In genomic region chrX:77910108-77910840, GRCh38 we compare ENCODE assay signal across 8 cellular contexts. TPM values are rescaled to one million over a fixed set of nuclear protein-coding genes. Genes with fewer than 3 reads are reported as not detected.
DNase-seq lines count a peak whose midpoint lies in the region; ATAC-seq, FAIRE-seq and TF ChIP-seq lines count a peak whose summit lies in the region.

Gene ATP7A, plus strand, starts transcription at chrX:77910693. Its CDS starts 60,949 bp downstream, at chrX:77971642.

- H3K27me3 ChIP-seq in BJ (ENCODE audit: control insufficient read depth, insufficient read depth, low read length) (no peaks in the 10 kb centered on the region), colonic mucosa (no peaks in the 10 kb centered on the region)

- no peaks in the 10 kb centered on the region for H3K9me3 Mint-ChIP-seq in activated CD4-positive, alpha-beta T cell treated with anti-CD3 and anti-CD28 coated beads for 36 hours (ENCODE audit: low read depth)

- CTCF ChIA-PET in BJ (lab: Yijun Ruan, JAX): interaction anchor here (0.6 to 1.6 kb wide), 5 partner anchors 115 to 198 kb away, joined by 3 to 8 read pairs (median 6); no protein-coding TSS in a partner anchor
- CTCF ChIA-PET in activated CD4-positive, alpha-beta T cell treated with anti-CD3 and anti-CD28 coated beads for 36 hours (lab: Charles Lee): interaction anchor here (0.6 to 2.7 kb wide), 6 partner anchors 11 to 164 kb away, joined by 3 to 15 read pairs (median 4); partner anchors contain the start of genes COX7B and MAGT1

- H3K36me3 Mint-ChIP-seq in activated CD4-positive, alpha-beta T cell treated with anti-CD3 and anti-CD28 coated beads for 36 hours (ENCODE audit: low read depth): peaks cover 2% of the 10 kb centered on the region

- ATAC-seq in HG03442 (IDR thresholded peaks at IDR 0.05; ENCODE audit: unreplicated experiment): peak; percentile 96
- ATAC-seq in activated CD4-positive, alpha-beta T cell treated with anti-CD3 and anti-CD28 coated beads for 36 hours: peak; percentile 94
- peak; percentile 98 for ATAC-seq in left lobe of liver

- no peaks in the 10 kb centered on the region for H3K4me1 ChIP-seq in colonic mucosa

- H3K4me3 Mint-ChIP-seq in activated CD4-positive, alpha-beta T cell treated with anti-CD3 and anti-CD28 coated beads for 36 hours: peak within 1 kb of the TSS; percentile 85

- H3K9ac ChIP-seq in colonic mucosa (ENCODE audit: low read depth in 2 of 2, low read length in 2 of 2): peak within 1 kb of the TSS; percentile 59 to 82

- peak within 1 kb of the TSS; percentile 99 for H3K27ac Mint-ChIP-seq in activated CD4-positive, alpha-beta T cell treated with anti-CD3 and anti-CD28 coated beads for 36 hours

- DNase-seq in BJ (ENCODE audit: low read depth): peak; percentile 34
- peak; percentile 38 for DNase-seq in GM19239 (ENCODE audit: insufficient read length, low spot score)
- DNase-seq in NCI-H510A (lab: John Stamatoyannopoulos, UW): peak; percentile 82
- DNase-seq in activated CD4-positive, alpha-beta T cell treated with anti-CD3 and anti-CD28 coated beads for 36 hours: peak; percentile 94
- DNase-seq in colonic mucosa: peak; percentile 89
- peak; percentile 85 for DNase-seq in left lobe of liver (ENCODE audit: low spot score)
- peak; percentile 86 to 91 for DNase-seq in stimulated activated CD4-positive, alpha-beta T cell treated with anti-CD3 and anti-CD28 coated beads, Interleukin-2, amount 100 ng/mL, for 24 hours

- H3K27ac ChIP-seq in colonic mucosa: peak within 1 kb of the TSS; percentile 82

- FAIRE-seq in GM19239 (lab: Jason Lieb, UNC): peak; percentile 85

- H3K27me3 Mint-ChIP-seq in activated CD4-positive, alpha-beta T cell treated with anti-CD3 and anti-CD28 coated beads for 36 hours: no peaks in the 10 kb centered on the region

- H3K9me3 ChIP-seq in colonic mucosa: no peaks in the 10 kb centered on the region

- H3K4me3 ChIP-seq in BJ (ENCODE audit: low read depth, low read length): peak within 1 kb of the TSS; percentile 55
- H3K4me3 ChIP-seq in colonic mucosa: peak within 1 kb of the TSS; percentile 31

- peaks cover 13% of the 10 kb centered on the region for H3K4me1 Mint-ChIP-seq in activated CD4-positive, alpha-beta T cell treated with anti-CD3 and anti-CD28 coated beads for 36 hours

- TF ChIP-seq CTCF in BJ (IDR thresholded peaks at IDR 0.05; ENCODE audit: insufficient read depth, low read depth, low read length): peak; percentile 63
- peak; percentile 39 for TF ChIP-seq CTCF in colonic mucosa (IDR thresholded peaks at IDR 0.05)

- intact Hi-C loops in activated CD4-positive, alpha-beta T cell treated with anti-CD3 and anti-CD28 coated beads for 36 hours (cut with DNase I, micrococcal nuclease): loop anchor here (1.0 to 5.0 kb wide), 9 partner anchors 11 to 1738 kb away; partner anchors contain the start of genes COX7B (in 2 of the 2), MAGT1 (in 1 of the 2), PBDC1 (in 1 of the 2) and PGK1 (in 1 of the 2)
- intact Hi-C loops in colonic mucosa (cut with DNase I): no loop called here

- POLR2A ChIA-PET in BJ (lab: Charles Lee): no interaction called here
- POLR2A ChIA-PET in activated CD4-positive, alpha-beta T cell treated with anti-CD3 and anti-CD28 coated beads for 36 hours (lab: Charles Lee): interaction anchor here (1.3 kb wide), 1 partner anchor 11 kb away, joined by 9 read pairs; the partner anchor contains the start of gene COX7B

- no peaks in the 10 kb centered on the region for H3K36me3 ChIP-seq in BJ (ENCODE audit: control insufficient read depth, insufficient read depth, low read length)
- H3K36me3 ChIP-seq in colonic mucosa: no peaks in the 10 kb centered on the region

RNA-seq across cellular contexts. Expression of gene ATP7A, which starts in this region (rescaled TPM):
- 2.4 and 5.2 TPM in 2 replicates for polyA plus RNA-seq in BJ (2011; rRNA removed)
- polyA minus RNA-seq in BJ (2011; rRNA and poly(A)+ RNA removed): 6.2 and 6.5 TPM in 2 replicates
- 1 to 10 TPM; 9.5 to 9.7 TPM for total RNA-seq in activated CD4-positive, alpha-beta T cell treated with anti-CD3 and anti-CD28 coated beads for 36 hours
- total RNA-seq in colonic mucosa: 10 to 100 TPM in 1 of 2 donors, 1 to 10 TPM in 1; 8.3 to 11.8 TPM
- total RNA-seq in left lobe of liver: 2.3 TPM

Comparison
In these comparisons a context has a peak if more than half of its experiments do, and no peak if none do; other contexts are left out.
1. Peak in every context shown above with its lines: DNase-seq, ATAC-seq, H3K4me3 ChIP-seq and H3K27ac ChIP-seq.
2. DNase-seq: peak in every context shown above with its lines; median percentile 94 in activated CD4-positive, alpha-beta T cell treated with anti-CD3 and anti-CD28 coated beads for 36 hours; 89 in colonic mucosa; 88 in stimulated activated CD4-positive, alpha-beta T cell treated with anti-CD3 and anti-CD28 coated beads, Interleukin-2, amount 100 ng/mL, for 24 hours; 85 in left lobe of liver; 82 in NCI-H510A; 38 in GM19239; 34 in BJ.